In genomic region chr15:28121577-28121976, GRCh38 we compare ENCODE assay signal across 15 cellular contexts. TPM values are rescaled to one million over a fixed set of nuclear protein-coding genes. Genes with fewer than 3 reads are reported as not detected.
"Had no signal": no experiment of that assay in that cellular context is flagged by ENCODE, and none has a peak within 500 bp of the region (broad histone marks: within the 10 kb centered on the region; RNA-seq: fewer than 3 reads in every experiment).

No MANE protein-coding gene starts in this region.

RNA-seq across cellular contexts. Expression of gene OCA2, which starts 22.5 kb away (rescaled TPM):
- total RNA-seq: activated CD4-positive, alpha-beta memory T cell treated with anti-CD3 and anti-CD28 coated beads, Interleukin-2, amount 10 ng/mL, durations not matched to agents 7 days and 5 days; activated CD4-positive, alpha-beta T cell treated with anti-CD3 and anti-CD28 coated beads for 36 hours; activated CD4-positive, alpha-beta T cell treated with anti-CD3 and anti-CD28 coated beads, Interleukin-2, amount 10 ng/mL, durations not matched to agents 7 days and 5 days; activated CD8-positive, alpha-beta memory T cell treated with anti-CD3 and anti-CD28 coated beads, Interleukin-2, amount 10 ng/mL, durations not matched to agents 7 days and 5 days; activated CD8-positive, alpha-beta T cell treated with anti-CD3 and anti-CD28 coated beads, Interleukin-2, amount 10 ng/mL, durations not matched to agents 7 days and 5 days; activated naive CD4-positive, alpha-beta T cell treated with anti-CD3 and anti-CD28 coated beads for 36 hours; activated naive CD4-positive, alpha-beta T cell treated with anti-CD3 and anti-CD28 coated beads, Interleukin-2, amount 50 U/mL, for 72 hours; activated naive CD8-positive, alpha-beta T cell treated with anti-CD3 and anti-CD28 coated beads for 36 hours; activated T-cell treated with anti-CD3 and anti-CD28 coated beads, Interleukin-2, amount 50 U/mL, for 4 hours; activated T-helper 1 cell treated with anti-CD3 and anti-CD28 coated beads, Interleukin-12 subunit alpha, Interleukin-12 subunit beta, Interleukin-2, Interleukin-4 antibody, amounts not matched to agents 30 ng/mL and 10 ng/mL and 1 ng/mL, durations not matched to agents 14 hours and 24 hours and 36 hours; activated T-helper 17 cell treated with anti-CD3 and anti-CD28 coated beads, Interleukin-2, amount 50 U/mL, for 72 hours; body of pancreas; T-helper 1 cell treated with Interleukin-12 subunit alpha and Interleukin-12 subunit beta and Interleukin-4 antibody, amounts not matched to agents 30 ng/mL and 1 ng/mL, for 36 hours; T-helper 17 cell; T-helper 2 cell treated with Interferon-gamma antibody and Interleukin-4, amounts not matched to agents 100 ng/mL and 5 ng/mL, for 36 hours had no signal
